In genomic region chr21:42518216-42518615, GRCh38 we compare ENCODE assay signal across 14 cellular contexts. TPM values are rescaled to one million over a fixed set of nuclear protein-coding genes. Genes with fewer than 3 reads are reported as not detected.
DNase-seq lines count a peak whose midpoint lies in the region; ATAC-seq and TF ChIP-seq lines count a peak whose summit lies in the region.
"Had no signal": no experiment of that assay in that cellular context is flagged by ENCODE, and none has a peak within 500 bp of the region (broad histone marks: within the 10 kb centered on the region; RNA-seq: fewer than 3 reads in every experiment).

No MANE protein-coding gene starts in this region.

- intact Hi-C loops in PC-9 (cut with micrococcal nuclease; ENCODE audit: unreplicated experiment) = loop anchor here (1.0 to 10.0 kb wide), 4 partner anchors 22 to 133 kb away; partner anchors contain the start of gene RSPH1

- peak overlapping the region; percentile 93 for H3K27ac ChIP-seq in PC-9
- H3K27ac ChIP-seq: heart right ventricle, parathyroid adenoma had no signal

- no peak overlapping the region for H3K27ac Mint-ChIP-seq in neural crest cell (ENCODE audit: unreplicated experiment)
- H3K27ac Mint-ChIP-seq: activated CD4-positive, alpha-beta memory T cell treated with anti-CD3 and anti-CD28 coated beads, Interleukin-2, amount 10 ng/mL, durations not matched to agents 7 days and 5 days; activated naive CD8-positive, alpha-beta T cell treated with anti-CD3 and anti-CD28 coated beads, Interleukin-2, amount 50 U/mL, for 24 hours had no signal

- no TSS peak for BruUV-seq in PC-9 (replicated peaks; lab: Mats Ljungman, UMichigan)

- H3K36me3 ChIP-seq in PC-9 (ENCODE audit: low read depth) = peaks cover 13% of the 10 kb centered on the region

- ATAC-seq in HG02763 (IDR thresholded peaks at IDR 0.05; ENCODE audit: unreplicated experiment) (no peak), GM19035 (IDR thresholded peaks at IDR 0.05; ENCODE audit: unreplicated experiment) (no peak), HG03521 (IDR thresholded peaks at IDR 0.05; ENCODE audit: unreplicated experiment) (no peak)
- ATAC-seq: activated naive CD8-positive, alpha-beta T cell treated with anti-CD3 and anti-CD28 coated beads, Interleukin-2, amount 50 U/mL, for 24 hours; heart right ventricle had no signal

- peaks cover 47% of the 10 kb centered on the region for H3K4me1 Mint-ChIP-seq in neural crest cell

- H4K20me1 ChIP-seq in PC-9 (ENCODE audit: insufficient read depth) = no peaks in the 10 kb centered on the region

- in situ Hi-C loops in Caki2 (cut with HindIII; ENCODE audit: low pct_unique_long_range_greater_than_20kb, low sequenced_read_pairs) = no loop called here

- POLR2A ChIA-PET in PC-9 (lab: Charles Lee; ENCODE audit: unreplicated experiment) = interaction anchor here (0.6 kb wide), 1 partner anchor 294 kb away, joined by 3 read pairs; no protein-coding TSS in a partner anchor

- H3K36me3 Mint-ChIP-seq in neural crest cell (ENCODE audit: low read depth) = no peaks in the 10 kb centered on the region

- peaks cover 40% of the 10 kb centered on the region for H3K4me1 ChIP-seq in PC-9 (replicated peaks; ENCODE audit: insufficient read depth)
- H3K4me1 ChIP-seq: parathyroid adenoma had no signal

- H3K9me3 ChIP-seq in PC-9 (ENCODE audit: insufficient read depth, low read depth) = no peaks in the 10 kb centered on the region
- H3K9me3 ChIP-seq: heart right ventricle had no signal

- H3K27me3 ChIP-seq in PC-9 (ENCODE audit: insufficient read depth, low read depth) = no peaks in the 10 kb centered on the region
- H3K27me3 ChIP-seq: heart right ventricle had no signal

- peak overlapping the region; percentile 52; the same call in 1 of the 2 replicates for H3K4me3 ChIP-seq in PC-9
- H3K4me3 ChIP-seq in choroid plexus epithelial cell (ENCODE audit: low read depth, low read length) = no peak overlapping the region
- H3K4me3 ChIP-seq: heart right ventricle had no signal

- H2AFZ ChIP-seq in PC-9 = no peak overlapping the region
- H2AFZ ChIP-seq: parathyroid adenoma had no signal

- peaks cover 86% of the 10 kb centered on the region for H3K79me2 ChIP-seq in PC-9 (ENCODE audit: low read depth)

- H3K27me3 Mint-ChIP-seq in neural crest cell (ENCODE audit: low read depth) = peaks cover 22% of the 10 kb centered on the region
- H3K27me3 Mint-ChIP-seq: activated naive CD8-positive, alpha-beta T cell treated with anti-CD3 and anti-CD28 coated beads, Interleukin-2, amount 50 U/mL, for 24 hours had no signal

- CTCF ChIA-PET in PC-9 (lab: Charles Lee) = interaction anchor here (0.5 to 1.0 kb wide), 2 partner anchors 51 to 326 kb away, joined by 4 read pairs; no protein-coding TSS in a partner anchor

- peak; percentile 86 for DNase-seq in Caki2 (ENCODE audit: low read depth)
- DNase-seq in PC-9 = peak; percentile 84 to 93
- peak; percentile 88 for DNase-seq in choroid plexus epithelial cell (ENCODE audit: low read depth)
- no peak for DNase-seq in neural crest cell (ENCODE audit: low read depth, low spot score)
- no peak for DNase-seq in stimulated activated naive CD4-positive, alpha-beta T cell treated with Interleukin-2 at 50 U/mL for 16 hours (lab: John Stamatoyannopoulos, UW)
- DNase-seq: activated CD4-positive, alpha-beta memory T cell treated with anti-CD3 and anti-CD28 coated beads, Interleukin-2, amount 10 ng/mL, durations not matched to agents 7 days and 5 days; activated naive CD8-positive, alpha-beta T cell treated with anti-CD3 and anti-CD28 coated beads, Interleukin-2, amount 50 U/mL, for 24 hours; heart right ventricle; stimulated activated CD4-positive, alpha-beta T cell treated with anti-CD3 and anti-CD28 coated beads, Interleukin-2, amount 100 ng/mL, for 24 hours; T-helper 1 cell had no signal

- TF ChIP-seq CTCF in PC-9 (conservative IDR thresholded peaks at IDR 0.05) = no peak
- TF ChIP-seq CTCF in choroid plexus epithelial cell (conservative IDR thresholded peaks at IDR 0.05; ENCODE audit: low read depth, low read length) = no peak
- no peak for TF ChIP-seq CTCF in neural crest cell (conservative IDR thresholded peaks at IDR 0.05)

- peak overlapping the region; percentile 2 for H3K4me3 Mint-ChIP-seq in neural crest cell
- H3K4me3 Mint-ChIP-seq: activated CD4-positive, alpha-beta memory T cell treated with anti-CD3 and anti-CD28 coated beads, Interleukin-2, amount 10 ng/mL, durations not matched to agents 7 days and 5 days; activated naive CD8-positive, alpha-beta T cell treated with anti-CD3 and anti-CD28 coated beads, Interleukin-2, amount 50 U/mL, for 24 hours had no signal

- no peaks in the 10 kb centered on the region for H3K9me2 ChIP-seq in PC-9 (ENCODE audit: insufficient read depth)

- H3F3A ChIP-seq in PC-9 (ENCODE audit: insufficient read depth, low read depth) = peaks cover 49% of the 10 kb centered on the region

- peak overlapping the region; percentile 89 for H3K4me2 ChIP-seq in PC-9

- no peaks in the 10 kb centered on the region for H3K9me3 Mint-ChIP-seq in neural crest cell
- H3K9me3 Mint-ChIP-seq: activated CD4-positive, alpha-beta memory T cell treated with anti-CD3 and anti-CD28 coated beads, Interleukin-2, amount 10 ng/mL, durations not matched to agents 7 days and 5 days; activated naive CD8-positive, alpha-beta T cell treated with anti-CD3 and anti-CD28 coated beads, Interleukin-2, amount 50 U/mL, for 24 hours had no signal

RNA-seq across cellular contexts. Expression of gene SLC37A1, which starts 4.6 kb away (rescaled TPM):
- 39.8 and 101 TPM in 2 replicates for total RNA-seq in Caki2 (2014; rRNA removed; shearing (Covaris generic); ENCODE audit: low replicate concordance)
- total RNA-seq in PC-9 (2021) = 23.5 and 26.7 TPM in 2 replicates
- 9.1 and 9.9 TPM in 2 replicates for total RNA-seq in neural crest cell

RNA-seq across cellular contexts. Expression of gene RSPH1, which starts 22.2 kb away (rescaled TPM):
- 0.32 and 2.6 TPM in 2 replicates for total RNA-seq in Caki2 (2014; rRNA removed; shearing (Covaris generic); ENCODE audit: low replicate concordance)
- total RNA-seq in PC-9 (2021) (4.3 and 8.0 TPM in 2 replicates), neural crest cell (0.65 and 1.0 TPM in 2 replicates)
- total RNA-seq: activated CD4-positive, alpha-beta memory T cell treated with anti-CD3 and anti-CD28 coated beads, Interleukin-2, amount 10 ng/mL, durations not matched to agents 7 days and 5 days had no signal

Comparison
In these comparisons a context has a peak if more than half of its experiments do, and no peak if none do; other contexts are left out.
1. DNase-seq: peak in Caki2 (single experiment), PC-9 (2 of 2) and choroid plexus epithelial cell (single experiment); none in neural crest cell (single experiment) and stimulated activated naive CD4-positive, alpha-beta T cell treated with Interleukin-2 at 50 U/mL for 16 hours (single experiment).